Comparison of ENCODE assay signal across 15 cellular contexts in genomic region chr10:75231672-75232581, GRCh38. TPM values are rescaled to one million over a fixed set of nuclear protein-coding genes. Genes with fewer than 3 reads are reported as not detected.
DNase-seq lines count a peak whose midpoint lies in the region; ATAC-seq and TF ChIP-seq lines count a peak whose summit lies in the region.
"Had no signal": no experiment of that assay in that cellular context is flagged by ENCODE, and none has a peak within 500 bp of the region (broad histone marks: within the 10 kb centered on the region; RNA-seq: fewer than 3 reads in every experiment).

No MANE protein-coding gene starts in this region.

- peaks cover 3% of the 10 kb centered on the region; the same call in 1 of the 2 replicates for H3K79me2 ChIP-seq in H9 (ENCODE audit: insufficient read depth, low read length)

- H3T11ph ChIP-seq in H9 (ENCODE audit: low read length), result no peak overlapping the region

- H3K18ac ChIP-seq in H9 (ENCODE audit: insufficient read length, low read depth, low read length), result no peak overlapping the region
- H3K18ac ChIP-seq in neuronal stem cell (ENCODE audit: low read length), result no peak overlapping the region

- H3K4ac ChIP-seq in H9 (ENCODE audit: low read depth, low read length), result no peak overlapping the region
- no peak overlapping the region for H3K4ac ChIP-seq in neuronal stem cell (ENCODE audit: low read length)

- H2AK5ac ChIP-seq in H9 (ENCODE audit: insufficient read length, low read length) (no peak overlapping the region), neuronal stem cell (ENCODE audit: low read depth, low read length) (no peak overlapping the region)

- H3K9me3 Mint-ChIP-seq in Calu3 (ENCODE audit: low read depth, unreplicated experiment) (no peaks in the 10 kb centered on the region), H9 (no peaks in the 10 kb centered on the region)
- H3K9me3 Mint-ChIP-seq in activated CD4-positive, alpha-beta memory T cell treated with anti-CD3 and anti-CD28 coated beads, Interleukin-2, amount 10 ng/mL, durations not matched to agents 7 days and 5 days, result no peaks in the 10 kb centered on the region

- H3K27ac Mint-ChIP-seq in Calu3 (ENCODE audit: unreplicated experiment) (peak overlapping the region; percentile 54), H9 (peak overlapping the region in 1 of 3 experiments; percentile 82; a peak in 3 of 7 replicates)
- H3K27ac Mint-ChIP-seq in activated CD4-positive, alpha-beta memory T cell treated with anti-CD3 and anti-CD28 coated beads, Interleukin-2, amount 10 ng/mL, durations not matched to agents 7 days and 5 days, result peak overlapping the region; percentile 37

- H3K9ac ChIP-seq in H9 (ENCODE audit: extremely low read depth, insufficient read length, low read length), result no peak overlapping the region
- no peak overlapping the region for H3K9ac ChIP-seq in neuronal stem cell (ENCODE audit: low read depth, low read length, poor library complexity)

- peaks cover 17% of the 10 kb centered on the region for H3K23me2 ChIP-seq in H9 (ENCODE audit: insufficient read length, low read depth, low read length, poor library complexity, severe bottlenecking)

- H4K5ac ChIP-seq in H9 (ENCODE audit: insufficient read length, low read depth, low read length), result no peak overlapping the region

- H2BK20ac ChIP-seq in H9 (ENCODE audit: low read depth, low read length, poor library complexity, severe bottlenecking), result no peak overlapping the region

- H2AFZ ChIP-seq in H9 (ENCODE audit: low read length) (no peak overlapping the region), neuronal stem cell (ENCODE audit: low read length) (no peak overlapping the region)

- H2BK5ac ChIP-seq in H9 (ENCODE audit: insufficient read length, low read length), result no peak overlapping the region
- no peak overlapping the region for H2BK5ac ChIP-seq in neuronal stem cell (ENCODE audit: low read length)

- WGBS in H9 (ENCODE audit: extremely low coverage, insufficient read length, low lambda C conversion rate), result 100% methylated on average over 1 of the region's 4 CpGs
- 100% methylated on average over 1 of the region's 4 CpGs for WGBS in neuronal stem cell (ENCODE audit: extremely low coverage in 2 of 2, insufficient read length in 2 of 2, insufficient replicate concordance in 1 of 2), 2 donors

- H3K23ac ChIP-seq in H9 (ENCODE audit: insufficient read length, low read depth, low read length) (no peak overlapping the region), neuronal stem cell (ENCODE audit: low read depth, low read length, poor library complexity) (no peak overlapping the region)

- no peak overlapping the region for H3K4me3 ChIP-seq in neuronal stem cell (ENCODE audit: low read length in 2 of 2)
- H3K4me3 ChIP-seq: body of pancreas, prostate gland had no signal

- H3K4me1 Mint-ChIP-seq in Calu3 (ENCODE audit: low read depth, unreplicated experiment) (peaks cover 51% of the 10 kb centered on the region), H9 (peaks cover 27 to 31% of the 10 kb centered on the region in 2 experiments)
- peaks cover 42% of the 10 kb centered on the region for H3K4me1 Mint-ChIP-seq in activated CD4-positive, alpha-beta memory T cell treated with anti-CD3 and anti-CD28 coated beads, Interleukin-2, amount 10 ng/mL, durations not matched to agents 7 days and 5 days

- ATAC-seq in left lobe of liver, result no peak
- ATAC-seq: body of pancreas had no signal

- no peaks in the 10 kb centered on the region for H3K27me3 Mint-ChIP-seq in Calu3 (ENCODE audit: unreplicated experiment)
- H3K27me3 Mint-ChIP-seq in activated CD4-positive, alpha-beta memory T cell treated with anti-CD3 and anti-CD28 coated beads, Interleukin-2, amount 10 ng/mL, durations not matched to agents 7 days and 5 days, result no peaks in the 10 kb centered on the region
- H3K27me3 Mint-ChIP-seq in H9 (ENCODE audit: low read depth), result no peaks in the 10 kb centered on the region

- no peaks in the 10 kb centered on the region for H4K20me1 ChIP-seq in H9 (ENCODE audit: control insufficient read depth, insufficient read depth, insufficient read length)

- TSS peak; percentile 13 for BruUV-seq in Calu3 (replicated peaks; lab: Mats Ljungman, UMichigan)

- peaks cover 13 to 67% of the 10 kb centered on the region in 2 donors for H3K36me3 ChIP-seq in neuronal stem cell (replicated peaks in 1 of 2; ENCODE audit: control insufficient read depth in 2 of 2, insufficient read depth in 2 of 2, low read length in 2 of 2)

- H2BK15ac ChIP-seq in H9 (ENCODE audit: low read depth, low read length) (no peak overlapping the region), neuronal stem cell (ENCODE audit: low read length) (no peak overlapping the region)

- H3K9me3 ChIP-seq in H9 (ENCODE audit: control insufficient read depth, low read depth, low read length) (no peaks in the 10 kb centered on the region), neuronal stem cell (replicated peaks in 1 of 2; ENCODE audit: control insufficient read depth in 2 of 2, insufficient read depth in 1 of 2, low read depth in 1 of 2, low read length in 2 of 2) (no peaks in the 10 kb centered on the region)
- H3K9me3 ChIP-seq: body of pancreas, prostate gland had no signal

- H4K91ac ChIP-seq in H9 (ENCODE audit: insufficient read length, low read depth, low read length) (no peak overlapping the region), neuronal stem cell (ENCODE audit: low read depth, low read length, poor library complexity) (no peak overlapping the region)

- H3K79me1 ChIP-seq in H9 (ENCODE audit: insufficient read depth, low read depth, low read length, poor library complexity, severe bottlenecking), result no peaks in the 10 kb centered on the region
- H3K79me1 ChIP-seq in neuronal stem cell (ENCODE audit: low read depth, low read length), result no peaks in the 10 kb centered on the region

- no peaks in the 10 kb centered on the region for H3K27me3 ChIP-seq in H9 (ENCODE audit: insufficient read depth, low read length)
- peaks cover 0 to 5% (median 0%) of the 10 kb centered on the region in 3 experiments for H3K27me3 ChIP-seq in neuronal stem cell (ENCODE audit: control insufficient read depth in 3 of 3, insufficient read depth in 3 of 3, low read depth in 1 of 3, low read length in 3 of 3)
- H3K27me3 ChIP-seq: body of pancreas had no signal

- H3K36me3 Mint-ChIP-seq in Calu3 (ENCODE audit: insufficient read depth, unreplicated experiment), result peaks cover 88% of the 10 kb centered on the region
- peaks cover 45% of the 10 kb centered on the region for H3K36me3 Mint-ChIP-seq in activated CD4-positive, alpha-beta memory T cell treated with anti-CD3 and anti-CD28 coated beads, Interleukin-2, amount 10 ng/mL, durations not matched to agents 7 days and 5 days (ENCODE audit: low read depth)
- H3K36me3 Mint-ChIP-seq in H9 (ENCODE audit: insufficient read depth in 1 of 3, low read depth in 3 of 3), result peaks cover 30 to 55% (median 50%) of the 10 kb centered on the region in 3 experiments

- intact Hi-C loops in Calu3 (cut with micrococcal nuclease; ENCODE audit: unreplicated experiment), result loop anchor here (2.0 to 10.0 kb wide), 2 partner anchors 119 to 967 kb away; no protein-coding TSS in a partner anchor

- H3K4me3 Mint-ChIP-seq in Calu3 (ENCODE audit: low read depth, unreplicated experiment) (no peak overlapping the region), H9 (no peak overlapping the region; a peak in 1 of 5 replicates)
- H3K4me3 Mint-ChIP-seq in activated CD4-positive, alpha-beta memory T cell treated with anti-CD3 and anti-CD28 coated beads, Interleukin-2, amount 10 ng/mL, durations not matched to agents 7 days and 5 days, result no peak overlapping the region

- TF ChIP-seq CTCF in C4-2B (conservative IDR thresholded peaks at IDR 0.05), result no peak
- TF ChIP-seq CTCF in Calu3 (IDR thresholded peaks at IDR 0.05; ENCODE audit: unreplicated experiment), result no peak
- TF ChIP-seq CTCF in H9 (conservative IDR thresholded peaks at IDR 0.05), result no peak

- H3K14ac ChIP-seq in H9 (ENCODE audit: insufficient read depth, low read length) (no peak overlapping the region), neuronal stem cell (ENCODE audit: low read length) (no peak overlapping the region)

- CTCF ChIA-PET in Calu3 (lab: Charles Lee), result interaction anchor here (0.7 to 3.6 kb wide), 2 partner anchors 44 to 168 kb away, joined by 7 to 49 read pairs; no protein-coding TSS in a partner anchor
- CTCF ChIA-PET in activated CD4-positive, alpha-beta memory T cell treated with anti-CD3 and anti-CD28 coated beads, Interleukin-2, amount 10 ng/mL, durations not matched to agents 7 days and 5 days (lab: Charles Lee), result interaction anchor here (0.6 to 11.0 kb wide), 7 partner anchors 8 to 970 kb away, joined by 3 to 215 read pairs (median 4); partner anchors contain the start of gene VDAC2

- POLR2A ChIA-PET in activated CD4-positive, alpha-beta memory T cell treated with anti-CD3 and anti-CD28 coated beads, Interleukin-2, amount 10 ng/mL, durations not matched to agents 7 days and 5 days (lab: Charles Lee), result interaction anchor here (2.3 to 8.8 kb wide), 3 partner anchors 14 to 121 kb away, joined by 11 to 193 read pairs (median 13); partner anchors contain the start of genes SAMD8 and VDAC2

- H2BK12ac ChIP-seq in H9 (ENCODE audit: insufficient read length, low read depth, low read length) (no peak overlapping the region), neuronal stem cell (ENCODE audit: low read length) (no peak overlapping the region)

- no peaks in the 10 kb centered on the region; the same call in 1 of the 2 replicates for H3K4me1 ChIP-seq in H9 (ENCODE audit: insufficient read depth, low read length)
- peaks cover 3 to 10% of the 10 kb centered on the region in 2 donors for H3K4me1 ChIP-seq in neuronal stem cell (ENCODE audit: control insufficient read depth in 2 of 2, insufficient read depth in 1 of 2, low read depth in 1 of 2, low read length in 2 of 2)

- DNase-seq in Calu3 (no peak), left lobe of liver (ENCODE audit: low spot score) (peak; percentile 29), mesenteric fat pad (ENCODE audit: low spot score) (no peak), H9 (no peak), neuronal stem cell (ENCODE audit: low spot score) (no peak)
- DNase-seq in activated CD4-positive, alpha-beta memory T cell treated with anti-CD3 and anti-CD28 coated beads, Interleukin-2, amount 10 ng/mL, durations not matched to agents 7 days and 5 days, result no peak
- DNase-seq in central memory CD4-positive, alpha-beta T cell, result no peak
- DNase-seq: mesenchymal stem cell; NCI-H1694; NK-92 treated with Interleukin-12 subunit alpha and Interleukin-12 subunit beta, amount 100 ng/mL, for 24 hours; stimulated activated CD4-positive, alpha-beta T cell treated with anti-CD3 and anti-CD28 coated beads, Interleukin-4, amount 100 ng/mL, for 1 hour; SW 1271 had no signal

- H2BK120ac ChIP-seq in H9 (ENCODE audit: low read depth, low read length, poor library complexity, severe bottlenecking), result no peak overlapping the region
- no peak overlapping the region for H2BK120ac ChIP-seq in neuronal stem cell (ENCODE audit: low read depth, low read length)

- no peak overlapping the region for H3K56ac ChIP-seq in H9 (ENCODE audit: insufficient read length, low read depth, low read length)

- H3K4me2 ChIP-seq in H9 (ENCODE audit: insufficient read depth, insufficient read length, low read length), result no peak overlapping the region
- no peak overlapping the region for H3K4me2 ChIP-seq in neuronal stem cell (ENCODE audit: insufficient read depth, low read length, poor library complexity, severe bottlenecking)

- peak overlapping the region; percentile 97 for H3K27ac ChIP-seq in C4-2B
- H3K27ac ChIP-seq in H9 (ENCODE audit: insufficient read length, low read depth, low read length), result no peak overlapping the region
- no peak overlapping the region for H3K27ac ChIP-seq in neuronal stem cell (replicated peaks; ENCODE audit: low read length)

- H4K8ac ChIP-seq in H9 (replicated peaks; ENCODE audit: insufficient read length, low read depth, low read length), result no peak overlapping the region
- no peak overlapping the region for H4K8ac ChIP-seq in neuronal stem cell (ENCODE audit: low read depth, low read length)

RNA-seq across cellular contexts. Expression of gene COMTD1, which starts 3.8 kb away (rescaled TPM):
- total RNA-seq in Calu3 (2022), result 52.4 and 67.6 TPM in 2 replicates
- total RNA-seq in activated CD4-positive, alpha-beta memory T cell treated with anti-CD3 and anti-CD28 coated beads, Interleukin-2, amount 10 ng/mL, durations not matched to agents 7 days and 5 days, result 10 to 100 TPM; 34.2 to 34.8 TPM
- 26.9 TPM for total RNA-seq in left lobe of liver
- total RNA-seq in mesenteric fat pad, result 19.6 TPM
- total RNA-seq in H9 (2021), result 28.3 and 29.9 TPM in 2 replicates
- 3.8 TPM for polyA plus RNA-seq in neuronal stem cell (2013, experiment 1 of 2)
- polyA plus RNA-seq in neuronal stem cell (2013, experiment 2 of 2), result 3.8 TPM

RNA-seq across cellular contexts. Expression of gene VDAC2, which starts 21.3 kb away (rescaled TPM):
- 243 and 254 TPM in 2 replicates for total RNA-seq in Calu3 (2022)
- 100 to 1,000 TPM; 128 to 133 TPM for total RNA-seq in activated CD4-positive, alpha-beta memory T cell treated with anti-CD3 and anti-CD28 coated beads, Interleukin-2, amount 10 ng/mL, durations not matched to agents 7 days and 5 days
- total RNA-seq in left lobe of liver, result 47.8 TPM
- 164 TPM for total RNA-seq in mesenteric fat pad
- 264 and 271 TPM in 2 replicates for total RNA-seq in H9 (2021)
- polyA plus RNA-seq in neuronal stem cell (2013, experiment 1 of 2), result 164 TPM
- polyA plus RNA-seq in neuronal stem cell (2013, experiment 2 of 2), result 167 TPM
